In genomic region chr17:38604479-38605229, GRCh38 we compare ENCODE assay signal across 9 cellular contexts. TPM values are rescaled to one million over a fixed set of nuclear protein-coding genes. Genes with fewer than 3 reads are reported as not detected.
DNase-seq lines count a peak whose midpoint lies in the region; ATAC-seq and TF ChIP-seq lines count a peak whose summit lies in the region.
"Had no signal": no experiment of that assay in that cellular context is flagged by ENCODE, and none has a peak within 500 bp of the region (broad histone marks: within the 10 kb centered on the region; RNA-seq: fewer than 3 reads in every experiment).

No MANE protein-coding gene starts in this region.

- H3K4me1 Mint-ChIP-seq in endodermal cell = peaks cover 38% of the 10 kb centered on the region

- no peaks in the 10 kb centered on the region for H3K9me3 ChIP-seq in SJCRH30 (replicated peaks)
- no peaks in the 10 kb centered on the region for H3K9me3 ChIP-seq in endodermal cell (ENCODE audit: control insufficient read depth, low read length)
- H3K9me3 ChIP-seq in gastroesophageal sphincter = no peaks in the 10 kb centered on the region
- no peaks in the 10 kb centered on the region for H3K9me3 ChIP-seq in upper lobe of right lung
- H3K9me3 ChIP-seq: SJSA1 had no signal

- TF ChIP-seq POLR2A in gastroesophageal sphincter (IDR thresholded peaks at IDR 0.05) = no peak

- ATAC-seq in gastroesophageal sphincter (no peak), GM18909 (IDR thresholded peaks at IDR 0.05; ENCODE audit: poor library complexity, unreplicated experiment) (no peak), upper lobe of right lung (no peak)

- peak overlapping the region; percentile 53 for H3K4me3 Mint-ChIP-seq in endodermal cell

- H3K27ac Mint-ChIP-seq in endodermal cell = no peak overlapping the region

- WGBS in endodermal cell (ENCODE audit: insufficient coverage in 1 of 2, insufficient read length in 1 of 2), 2 experiments = 39% methylated on average over 30 of the region's 35 CpGs; no CpG with 5 or more reads in 1 of the 2 experiments
- WGBS in gastroesophageal sphincter (ENCODE audit: low coverage in 1 of 2), 2 donors = 6% methylated on average over 3 of the region's 35 CpGs; no CpG with 5 or more reads in 1 of the 2 donors

- H3K27me3 Mint-ChIP-seq in endodermal cell (ENCODE audit: insufficient read depth) = peaks cover 72% of the 10 kb centered on the region

- no peak for TF ChIP-seq EP300 in gastroesophageal sphincter (IDR thresholded peaks at IDR 0.05)

- no peaks in the 10 kb centered on the region for H3K36me3 Mint-ChIP-seq in endodermal cell (ENCODE audit: low read depth)

- TF ChIP-seq CTCF in endodermal cell (conservative IDR thresholded peaks at IDR 0.05) (peak; percentile 67), gastroesophageal sphincter (IDR thresholded peaks at IDR 0.05) (no peak), upper lobe of right lung (IDR thresholded peaks at IDR 0.05) (no peak)

- H3K4me1 ChIP-seq in SJCRH30 (no peaks in the 10 kb centered on the region), endodermal cell (ENCODE audit: control insufficient read depth, insufficient read depth, low read length) (peaks cover 14% of the 10 kb centered on the region), gastroesophageal sphincter (peaks cover 0 to 46% (median 17%) of the 10 kb centered on the region in 3 donors), upper lobe of right lung (peaks cover 6% of the 10 kb centered on the region)

- H3K9ac ChIP-seq in endodermal cell (ENCODE audit: extremely low read depth, low read length, poor library complexity, severe bottlenecking) = no peak overlapping the region

- H3K27me3 ChIP-seq in SJCRH30 = peaks cover 25% of the 10 kb centered on the region; the same call in 1 of the 2 replicates
- peaks cover 25% of the 10 kb centered on the region for H3K27me3 ChIP-seq in endodermal cell (ENCODE audit: control insufficient read depth, insufficient read depth, low read length, poor library complexity, severe bottlenecking)
- peaks cover 96% of the 10 kb centered on the region for H3K27me3 ChIP-seq in gastroesophageal sphincter
- peaks cover 66% of the 10 kb centered on the region for H3K27me3 ChIP-seq in upper lobe of right lung

- intact Hi-C loops in upper lobe of right lung (cut with DNase I) = no loop called here

- H3K36me3 ChIP-seq in SJCRH30 (no peaks in the 10 kb centered on the region), endodermal cell (ENCODE audit: control insufficient read depth, insufficient read depth, low read length) (no peaks in the 10 kb centered on the region), gastroesophageal sphincter (no peaks in the 10 kb centered on the region), upper lobe of right lung (no peaks in the 10 kb centered on the region)
- H3K36me3 ChIP-seq: SJSA1 had no signal

- H3K9me3 Mint-ChIP-seq in endodermal cell = no peaks in the 10 kb centered on the region

- H3K27ac ChIP-seq in SJCRH30 = no peak overlapping the region
- H3K27ac ChIP-seq in endodermal cell (ENCODE audit: low read depth, low read length) = peak overlapping the region; percentile 65
- peak overlapping the region in 1 of 4 donors; percentile 60 for H3K27ac ChIP-seq in gastroesophageal sphincter
- no peak overlapping the region for H3K27ac ChIP-seq in upper lobe of right lung
- H3K27ac ChIP-seq: SJSA1 had no signal

- peak; percentile 78 for DNase-seq in NCI-H1436 (lab: John Stamatoyannopoulos, UW)
- no peak for DNase-seq in NCI-H1436 treated with DMSO at 0.1 percent for 48 hours (lab: John Stamatoyannopoulos, UW)
- DNase-seq in SJCRH30 = peak; percentile 43 to 45
- peak; percentile 89 for DNase-seq in endodermal cell
- DNase-seq in stimulated activated CD4-positive, alpha-beta T cell treated with anti-CD3 and anti-CD28 coated beads, Interleukin-4, amount 100 ng/mL, for 24 hours = peak; percentile 12
- no peak for DNase-seq in upper lobe of right lung

- H3K4me3 ChIP-seq in SJCRH30 (no peak overlapping the region), endodermal cell (ENCODE audit: low read length) (no peak overlapping the region), gastroesophageal sphincter (peak overlapping the region in 1 of 2 donors; percentile 62), upper lobe of right lung (no peak overlapping the region)
- H3K4me3 ChIP-seq: SJSA1 had no signal

RNA-seq across cellular contexts. Expression of gene SRCIN1, which starts 1.1 kb away (rescaled TPM):
- total RNA-seq in SJCRH30 (2014; rRNA removed; shearing (Covaris generic)) = 0.02 TPM in 1 of 2 replicates, not detected in the other
- 1 to 10 TPM; 2.8 to 5.9 TPM for total RNA-seq in endodermal cell
- polyA plus RNA-seq in endodermal cell (2013, experiment 1 of 2) = 13.0 TPM
- polyA plus RNA-seq in endodermal cell (2013, experiment 2 of 2) = 12.7 TPM
- total RNA-seq in gastroesophageal sphincter = 1 to 10 TPM in 2 of 4 donors, under 1 TPM in 2; 0.67 to 2.6 (median 1.5) TPM
- 2.1 TPM for total RNA-seq in upper lobe of right lung
- total RNA-seq: SJSA1 had no signal

Comparison
In these comparisons a context has a peak if more than half of its experiments do, and no peak if none do; other contexts are left out.
1. DNase-seq: peak in NCI-H1436 (single experiment), SJCRH30 (2 of 2), endodermal cell (single experiment) and stimulated activated CD4-positive, alpha-beta T cell treated with anti-CD3 and anti-CD28 coated beads, Interleukin-4, amount 100 ng/mL, for 24 hours (single experiment); none in NCI-H1436 treated with DMSO at 0.1 percent for 48 hours (single experiment) and upper lobe of right lung (single experiment).